ENCODE assay signal across 13 cellular contexts in the genomic region with DNA sequence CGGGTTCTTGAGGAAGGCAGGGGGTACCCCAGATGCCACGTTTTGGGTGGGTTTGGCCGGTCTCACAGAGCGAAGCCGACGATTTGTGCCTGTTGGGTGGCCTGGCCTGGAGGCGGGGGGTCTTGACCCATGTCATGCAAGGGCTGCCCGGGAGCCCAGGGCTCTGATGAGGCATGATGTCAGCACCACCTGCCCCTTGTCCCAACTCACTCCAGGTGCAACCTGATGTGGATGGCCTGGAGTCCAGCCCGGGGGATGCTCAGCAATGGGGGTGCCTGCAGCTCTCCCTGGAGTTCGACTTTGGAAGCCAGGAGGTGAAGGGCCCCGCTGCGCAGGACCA. TPM values are rescaled to one million over a fixed set of nuclear protein-coding genes. Genes with fewer than 3 reads are reported as not detected.
"Had no signal": no experiment of that assay in that cellular context is flagged by ENCODE, and none has a peak within 500 bp of the region (broad histone marks: within the 10 kb centered on the region; RNA-seq: fewer than 3 reads in every experiment).

No MANE protein-coding gene starts in this region.

- DNase-seq: activated CD4-positive, alpha-beta T cell treated with anti-CD3 and anti-CD28 coated beads, Interleukin-2, amount 50 U/mL, for 1 hour; activated effector memory CD4-positive, alpha-beta T cell treated with Interleukin-2 at 50 U/mL for 16 hours; hippocampal formation; kidney glomerular epithelial cell; stimulated activated CD4-positive, alpha-beta T cell treated with anti-CD3 and anti-CD28 coated beads, Interleukin-4, amount 100 ng/mL, for 24 hours; SW 1271; thyroid gland had no signal

- H3K27ac ChIP-seq: SJSA1, thyroid gland had no signal

- H3K36me3 ChIP-seq: SJSA1, thyroid gland had no signal

- H3K9me3 ChIP-seq: SJSA1, thyroid gland had no signal

- H3K27me3 ChIP-seq: SJSA1, thyroid gland had no signal

- H3K4me3 ChIP-seq: SJSA1, thyroid gland had no signal

- FAIRE-seq: endothelial cell of umbilical vein had no signal

RNA-seq across cellular contexts. Expression of a gene that starts 0.9 kb away (rescaled TPM):
- total RNA-seq: activated CD8-positive, alpha-beta memory T cell treated with anti-CD3 and anti-CD28 coated beads for 36 hours; endothelial cell of umbilical vein; lung microvascular endothelial cell; omental fat pad; pulmonary artery endothelial cell; SJSA1; thyroid gland had no signal
- polyA plus RNA-seq: endothelial cell of umbilical vein had no signal

RNA-seq across cellular contexts. Expression of a gene that starts 3.1 kb away (rescaled TPM):
- total RNA-seq: endothelial cell of umbilical vein, lung microvascular endothelial cell, pulmonary artery endothelial cell, SJSA1, thyroid gland had no signal
- polyA plus RNA-seq: endothelial cell of umbilical vein had no signal

RNA-seq across cellular contexts. Expression of a gene that starts 17.2 kb away (rescaled TPM):
- total RNA-seq: endothelial cell of umbilical vein, lung microvascular endothelial cell, pulmonary artery endothelial cell had no signal
- polyA plus RNA-seq: endothelial cell of umbilical vein had no signal

RNA-seq across cellular contexts. Expression of a gene that starts 56.1 kb away (rescaled TPM):
- total RNA-seq: endothelial cell of umbilical vein, lung microvascular endothelial cell, omental fat pad, pulmonary artery endothelial cell, SJSA1, thyroid gland had no signal
- polyA plus RNA-seq: endothelial cell of umbilical vein had no signal
